In the genomic region with DNA sequence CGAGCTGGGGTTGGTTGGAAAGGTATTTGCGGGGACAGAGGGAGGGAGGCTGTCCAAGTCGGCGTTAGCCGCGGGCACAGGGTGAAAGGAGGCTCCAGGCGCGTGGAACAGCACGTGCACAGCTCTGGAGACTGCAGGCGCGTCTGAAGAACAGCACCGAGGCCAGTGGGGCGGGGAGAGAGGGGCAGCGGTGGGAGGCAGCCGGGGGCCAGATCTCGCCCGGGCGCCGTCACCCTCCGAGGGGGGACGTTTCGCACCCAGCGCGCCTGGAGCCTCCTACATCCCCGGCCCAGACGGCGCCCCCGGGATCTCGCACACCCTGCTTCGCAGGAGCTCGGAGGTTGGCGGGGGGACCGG, we compare ENCODE assay signal across 8 cellular contexts.
DNase-seq lines count a peak whose midpoint lies in the region; ATAC-seq, FAIRE-seq and TF ChIP-seq lines count a peak whose summit lies in the region.

No MANE protein-coding gene starts in this region.

- H3K36me3 Mint-ChIP-seq in natural killer cell treated with Interleukin-12 subunit alpha and Interleukin-12 subunit beta and Interleukin-15 and Interleukin-18, amount 100 ng/mL, for 72 hours = no peaks in the 10 kb centered on the region

- peaks cover 1% of the 10 kb centered on the region; the same call in 1 of the 2 replicates for H3K27me3 ChIP-seq in GM06990 (replicated peaks; ENCODE audit: control insufficient read depth, insufficient read depth, low read length)
- peaks cover 7% of the 10 kb centered on the region for H3K27me3 ChIP-seq in bronchial epithelial cell (ENCODE audit: control insufficient read depth, insufficient read depth, low read length)

- no peak for TF ChIP-seq CTCF in GM06990 (IDR thresholded peaks at IDR 0.05; ENCODE audit: insufficient read depth, low read length, poor library complexity, severe bottlenecking)
- no peak for TF ChIP-seq CTCF in bronchial epithelial cell (IDR thresholded peaks at IDR 0.05; ENCODE audit: insufficient read depth, low read length, severe bottlenecking)

- peaks cover 0 to 2% of the 10 kb centered on the region in 2 donors for H3K27me3 Mint-ChIP-seq in natural killer cell treated with Interleukin-12 subunit alpha and Interleukin-12 subunit beta and Interleukin-15 and Interleukin-18, amount 100 ng/mL, for 72 hours

- peak overlapping the region; percentile 69 for H3K4me3 ChIP-seq in GM06990 (replicated peaks; ENCODE audit: low read depth, low read length)
- peak overlapping the region; percentile 44 for H3K4me3 ChIP-seq in bronchial epithelial cell (ENCODE audit: low read depth, low read length)

- no peaks in the 10 kb centered on the region for H3K9me3 Mint-ChIP-seq in natural killer cell treated with Interleukin-12 subunit alpha and Interleukin-12 subunit beta and Interleukin-15 and Interleukin-18, amount 100 ng/mL, for 72 hours

- H3K36me3 ChIP-seq in GM06990 (ENCODE audit: control insufficient read depth, insufficient read depth, low read length) (no peaks in the 10 kb centered on the region), bronchial epithelial cell (ENCODE audit: control insufficient read depth, insufficient read depth, low read length) (no peaks in the 10 kb centered on the region)

- H3K4me3 Mint-ChIP-seq in natural killer cell treated with Interleukin-12 subunit alpha and Interleukin-12 subunit beta and Interleukin-15 and Interleukin-18, amount 100 ng/mL, for 72 hours = peak overlapping the region; percentile 96

- no peak for FAIRE-seq in bronchial epithelial cell (lab: Jason Lieb, UNC)

- ATAC-seq in HG03280 (IDR thresholded peaks at IDR 0.05; ENCODE audit: unreplicated experiment) (peak; percentile 9), GM18858 (IDR thresholded peaks at IDR 0.05; ENCODE audit: unreplicated experiment) (no peak)
- peak in 1 of 2 donors; percentile 0 for ATAC-seq in natural killer cell treated with Interleukin-12 subunit alpha and Interleukin-12 subunit beta and Interleukin-15 and Interleukin-18, amount 100 ng/mL, for 72 hours

- peaks cover 9% of the 10 kb centered on the region in 2 donors for H3K4me1 Mint-ChIP-seq in natural killer cell treated with Interleukin-12 subunit alpha and Interleukin-12 subunit beta and Interleukin-15 and Interleukin-18, amount 100 ng/mL, for 72 hours (ENCODE audit: low read depth in 2 of 2)

- DNase-seq in GM06990 (ENCODE audit: extremely low read depth, insufficient read length) = no peak
- DNase-seq in bronchial epithelial cell (ENCODE audit: low read depth) = no peak
- DNase-seq in natural killer cell treated with Interleukin-12 subunit alpha and Interleukin-12 subunit beta and Interleukin-15 and Interleukin-18, amount 100 ng/mL, for 72 hours (ENCODE audit: low spot score) = peak; percentile 60
- DNase-seq in KG1 (lab: John Stamatoyannopoulos, UW) = no peak
- no peak for DNase-seq in NCI-H1092 (lab: John Stamatoyannopoulos, UW)
- no peak for DNase-seq in mesenteric fat pad (ENCODE audit: low spot score)

- peak overlapping the region in 1 of 2 donors; percentile 82 for H3K27ac Mint-ChIP-seq in natural killer cell treated with Interleukin-12 subunit alpha and Interleukin-12 subunit beta and Interleukin-15 and Interleukin-18, amount 100 ng/mL, for 72 hours
